Comparison of ENCODE assay signal across 1 cellular context in genomic region chr18:25962176-25962575, GRCh38.
TF ChIP-seq lines count a peak whose summit lies in the region.

No MANE protein-coding gene starts in this region.

TF ChIP-seq in GM23338, 12 proteins besides CTCF, POLR2A, EP300 and RAD21 (continued from another document):
- no peak for TF ChIP-seq REST (IDR thresholded peaks at IDR 0.05; ENCODE audit: unreplicated experiment)
- no peak for TF ChIP-seq ZNF331 (CRISPR knock-in tag; IDR thresholded peaks at IDR 0.05; ENCODE audit: low read depth)
- TF ChIP-seq STAT1 (IDR thresholded peaks at IDR 0.05; ENCODE audit: unreplicated experiment), result no peak
- TF ChIP-seq EZH2 (IDR thresholded peaks at IDR 0.05; ENCODE audit: low read depth, unreplicated experiment), result no peak
- no peak for TF ChIP-seq POLR2AphosphoS5 (IDR thresholded peaks at IDR 0.05; ENCODE audit: low read depth)
- no peak for TF ChIP-seq EZH2phosphoT487 (IDR thresholded peaks at IDR 0.05; ENCODE audit: unreplicated experiment)
